ENCODE assay signal across 8 cellular contexts in the genomic region with DNA sequence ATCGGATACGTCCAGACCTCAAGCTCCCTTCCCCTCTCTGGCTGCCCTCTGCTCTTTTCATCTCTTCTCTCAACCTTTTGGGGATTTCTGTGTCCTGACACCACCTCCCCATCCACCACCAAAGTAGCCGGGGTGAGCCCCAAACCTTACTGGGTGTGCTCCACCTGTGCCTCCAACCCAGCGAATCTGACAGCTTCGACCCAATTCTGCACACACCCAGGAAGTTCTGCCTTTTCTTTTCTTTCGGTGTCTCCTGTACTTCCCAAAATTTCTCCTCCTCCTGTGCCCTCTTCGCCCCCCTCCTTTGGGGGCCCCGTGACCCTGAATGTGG. TPM values are rescaled to one million over a fixed set of nuclear protein-coding genes. Genes with fewer than 3 reads are reported as not detected.
A peak's percentile ranks its signal among the peaks of the same experiment; 100 is the strongest.
DNase-seq lines count a peak whose midpoint lies in the region; ATAC-seq and TF ChIP-seq lines count a peak whose summit lies in the region.

No MANE protein-coding gene starts in this region.

- H3K9me2 ChIP-seq in HCT116 (ENCODE audit: insufficient read depth) = no peaks in the 10 kb centered on the region

- intact Hi-C loops in HCT116 (cut with micrococcal nuclease) (loop anchor here (5.0 kb wide), 1 partner anchor 305 kb away; no protein-coding TSS in a partner anchor), posterior cingulate gyrus (cut with DNase I) (loop anchor here (5.0 to 10.0 kb wide), 3 partner anchors 35 to 210 kb away; partner anchors contain the start of genes POLR2A, SENP3 and SLC35G6)
- intact Hi-C loops in activated T-helper 2 cell treated with anti-CD3 and anti-CD28 coated beads, Interferon-gamma antibody, Interleukin-2, Interleukin-4, amounts not matched to agents 10 μg/mL and 5 μg/mL and 100 μg/mL, durations not matched to agents 14 hours and 24 hours and 36 hours (cut with micrococcal nuclease) = loop anchor here (5.0 kb wide), 3 partner anchors 40 to 335 kb away; partner anchors contain the start of genes PLSCR3, TP53 and WRAP53

- no peak for DNase-seq in HCT116 (ENCODE audit: low read depth, low spot score)
- no peak for DNase-seq in activated T-helper 2 cell treated with anti-CD3 and anti-CD28 coated beads, Interferon-gamma antibody, Interleukin-2, Interleukin-4, amounts not matched to agents 10 μg/mL and 5 μg/mL and 100 μg/mL, durations not matched to agents 14 hours and 24 hours and 36 hours (ENCODE audit: low spot score)
- DNase-seq in smooth muscle cell (lab: John Stamatoyannopoulos, UW; ENCODE audit: unreplicated experiment) = no peak
- no peak for DNase-seq in posterior cingulate gyrus
- no peak for DNase-seq in NCI-H1417 treated with DMSO at 0.1 percent for 48 hours (lab: John Stamatoyannopoulos, UW)
- DNase-seq in ecto neural progenitor cell (ENCODE audit: low spot score) = no peak

- H3K79me2 ChIP-seq in HCT116 (ENCODE audit: insufficient read depth, low read length) (peaks cover 32% of the 10 kb centered on the region), smooth muscle cell (ENCODE audit: low read depth) (peaks cover 32% of the 10 kb centered on the region)

- H3K27ac ChIP-seq in HCT116 (ENCODE audit: low read depth, low read length) (peak overlapping the region; percentile 99), smooth muscle cell (ENCODE audit: low read depth) (peak overlapping the region; percentile 100)

- H3K9me3 ChIP-seq in HCT116 (ENCODE audit: control insufficient read depth in 1 of 2, insufficient read depth in 1 of 2, low read depth in 1 of 2, low read length in 2 of 2) (no peaks in the 10 kb centered on the region), iPS-15b (ENCODE audit: control insufficient read depth, insufficient read depth, low read length) (no peaks in the 10 kb centered on the region), smooth muscle cell (replicated peaks; ENCODE audit: low read depth) (no peaks in the 10 kb centered on the region)

- H3K4me3 Mint-ChIP-seq in activated T-helper 2 cell treated with anti-CD3 and anti-CD28 coated beads, Interferon-gamma antibody, Interleukin-2, Interleukin-4, amounts not matched to agents 10 μg/mL and 5 μg/mL and 100 μg/mL, durations not matched to agents 14 hours and 24 hours and 36 hours (ENCODE audit: low read depth) = peak overlapping the region; percentile 90

- BruUV-seq in HCT116 (replicated peaks; lab: Mats Ljungman, UMichigan) = TSS peak; percentile 67

- peak overlapping the region; percentile 80 for H3K4me2 ChIP-seq in HCT116 (ENCODE audit: low read length)
- H3K4me2 ChIP-seq in smooth muscle cell = peak overlapping the region; percentile 97

- H3K36me3 Mint-ChIP-seq in activated T-helper 2 cell treated with anti-CD3 and anti-CD28 coated beads, Interferon-gamma antibody, Interleukin-2, Interleukin-4, amounts not matched to agents 10 μg/mL and 5 μg/mL and 100 μg/mL, durations not matched to agents 14 hours and 24 hours and 36 hours (ENCODE audit: low read depth) = peaks cover 45% of the 10 kb centered on the region

- H3K9ac ChIP-seq in HCT116 (ENCODE audit: low read length) (peak overlapping the region; percentile 88), iPS-15b (ENCODE audit: low read depth, low read length) (no peak overlapping the region), smooth muscle cell (ENCODE audit: low read depth) (peak overlapping the region; percentile 99)

- RAD21 ChIA-PET in HCT116 (lab: Charles Lee; ENCODE audit: low non-redundant PET in 1 of 2, low total read pairs in 2 of 2, uncharacterized antibody in 2 of 2, unreplicated experiment in 2 of 2) = no interaction called here

- peaks cover 35% of the 10 kb centered on the region for H3F3A ChIP-seq in smooth muscle cell (ENCODE audit: low read depth)

- TF ChIP-seq CTCF in HCT116 (IDR thresholded peaks at IDR 0.05 in 2 of 3, conservative IDR thresholded peaks at IDR 0.05 in 1 of 3; ENCODE audit: borderline replicate concordance in 1 of 3, insufficient read depth in 1 of 3, low read depth in 2 of 3, low read length in 2 of 3) (no peak), smooth muscle cell (IDR thresholded peaks at IDR 0.05; ENCODE audit: borderline replicate concordance, insufficient read depth, poor library complexity, severe bottlenecking) (no peak)

- no peak for TF ChIP-seq RAD21 in HCT116 (IDR thresholded peaks at IDR 0.05; ENCODE audit: low read depth)

- peak overlapping the region; percentile 87 for H3K27ac Mint-ChIP-seq in activated T-helper 2 cell treated with anti-CD3 and anti-CD28 coated beads, Interferon-gamma antibody, Interleukin-2, Interleukin-4, amounts not matched to agents 10 μg/mL and 5 μg/mL and 100 μg/mL, durations not matched to agents 14 hours and 24 hours and 36 hours

- H3K9me3 Mint-ChIP-seq in activated T-helper 2 cell treated with anti-CD3 and anti-CD28 coated beads, Interferon-gamma antibody, Interleukin-2, Interleukin-4, amounts not matched to agents 10 μg/mL and 5 μg/mL and 100 μg/mL, durations not matched to agents 14 hours and 24 hours and 36 hours = no peaks in the 10 kb centered on the region

- H3K4me1 Mint-ChIP-seq in activated T-helper 2 cell treated with anti-CD3 and anti-CD28 coated beads, Interferon-gamma antibody, Interleukin-2, Interleukin-4, amounts not matched to agents 10 μg/mL and 5 μg/mL and 100 μg/mL, durations not matched to agents 14 hours and 24 hours and 36 hours (ENCODE audit: low read depth) = peaks cover 28% of the 10 kb centered on the region

- H4K20me1 ChIP-seq in HCT116 (ENCODE audit: insufficient read depth) = 0 out of 2 replicates have a peak, but pooled peaks cover 4% of the 10 kb centered on the region
- peaks cover 23% of the 10 kb centered on the region for H4K20me1 ChIP-seq in smooth muscle cell (ENCODE audit: low read depth)

- H3K27me3 Mint-ChIP-seq in activated T-helper 2 cell treated with anti-CD3 and anti-CD28 coated beads, Interferon-gamma antibody, Interleukin-2, Interleukin-4, amounts not matched to agents 10 μg/mL and 5 μg/mL and 100 μg/mL, durations not matched to agents 14 hours and 24 hours and 36 hours (ENCODE audit: low read depth) = no peaks in the 10 kb centered on the region

- H2AFZ ChIP-seq in HCT116 (ENCODE audit: low read depth, low read length, poor library complexity, severe bottlenecking) = no peak overlapping the region
- no peak overlapping the region for H2AFZ ChIP-seq in smooth muscle cell (ENCODE audit: low read depth)

- H3K4me1 ChIP-seq in HCT116 (ENCODE audit: control insufficient read depth in 1 of 2, insufficient read depth in 2 of 2, low read length in 2 of 2) = peaks cover 29 to 69% of the 10 kb centered on the region in 2 experiments
- H3K4me1 ChIP-seq in iPS-15b (ENCODE audit: control insufficient read depth, insufficient read depth, low read length) = peaks cover 5% of the 10 kb centered on the region
- peaks cover 35% of the 10 kb centered on the region for H3K4me1 ChIP-seq in smooth muscle cell (ENCODE audit: low read depth)

- POLR2A ChIA-PET in HCT116 (lab: Charles Lee) = no interaction called here

- H3K36me3 ChIP-seq in HCT116 (ENCODE audit: control insufficient read depth in 1 of 2, insufficient read depth in 2 of 2, low read length in 2 of 2) (no peaks in the 10 kb centered on the region), iPS-15b (ENCODE audit: control insufficient read depth, insufficient read depth, low read length) (no peaks in the 10 kb centered on the region), smooth muscle cell (ENCODE audit: low read depth) (no peaks in the 10 kb centered on the region)

- no peak for TF ChIP-seq POLR2A in HCT116 (IDR thresholded peaks at IDR 0.05; ENCODE audit: borderline replicate concordance, extremely low read depth, insufficient read depth, insufficient read length)

- no peaks in the 10 kb centered on the region for H3K27me3 ChIP-seq in HCT116 (ENCODE audit: insufficient read depth, low read length)
- peaks cover 2% of the 10 kb centered on the region for H3K27me3 ChIP-seq in iPS-15b (ENCODE audit: control insufficient read depth, insufficient read depth, low read length)
- H3K27me3 ChIP-seq in smooth muscle cell (ENCODE audit: low read depth) = no peaks in the 10 kb centered on the region

- H3K4me3 ChIP-seq in HCT116 (replicated peaks in 1 of 2; ENCODE audit: low read depth in 1 of 2, low read length in 2 of 2) = peak overlapping the region; percentile 79 to 89
- peak overlapping the region; percentile 83 for H3K4me3 ChIP-seq in iPS-15b (ENCODE audit: low read depth, low read length)
- H3K4me3 ChIP-seq in smooth muscle cell = peak overlapping the region; percentile 89

- ATAC-seq in HCT116 (no peak), GM18909 (IDR thresholded peaks at IDR 0.05; ENCODE audit: poor library complexity, unreplicated experiment) (no peak)

- CTCF ChIA-PET in HCT116 (lab: Charles Lee) = no interaction called here

- WGBS in smooth muscle cell (ENCODE audit: low lambda C conversion rate) = 52% methylated on average over 8 of the region's 8 CpGs

RNA-seq across cellular contexts. Expression of gene KCTD11, which starts 0.6 kb away (rescaled TPM):
- total RNA-seq in HCT116 (2021; ENCODE audit: unreplicated experiment) = 5.4 TPM
- polyA plus RNA-seq in HCT116 (2012) = 8.4 and 10.3 TPM in 2 replicates
- total RNA-seq in activated T-helper 2 cell treated with anti-CD3 and anti-CD28 coated beads, Interferon-gamma antibody, Interleukin-2, Interleukin-4, amounts not matched to agents 10 μg/mL and 5 μg/mL and 100 μg/mL, durations not matched to agents 14 hours and 24 hours and 36 hours = 8.0 and 8.5 TPM in 2 replicates
- total RNA-seq in smooth muscle cell = 34.7 and 37.2 TPM in 2 replicates
- polyA plus RNA-seq in smooth muscle cell = 33.8 and 52.3 TPM in 2 replicates

RNA-seq across cellular contexts. Expression of gene TMEM95, which starts 2.4 kb away (rescaled TPM):
- total RNA-seq in HCT116 (2021; ENCODE audit: unreplicated experiment) = not detected
- not detected in 2 replicates for polyA plus RNA-seq in HCT116 (2012)
- 0.25 TPM in 1 of 2 replicates, not detected in the other for total RNA-seq in activated T-helper 2 cell treated with anti-CD3 and anti-CD28 coated beads, Interferon-gamma antibody, Interleukin-2, Interleukin-4, amounts not matched to agents 10 μg/mL and 5 μg/mL and 100 μg/mL, durations not matched to agents 14 hours and 24 hours and 36 hours
- 0.49 TPM in 1 of 2 replicates, not detected in the other for total RNA-seq in smooth muscle cell
- polyA plus RNA-seq in smooth muscle cell = 0.34 TPM in 1 of 2 replicates, not detected in the other

RNA-seq across cellular contexts. Expression of gene ACAP1, which starts 16.2 kb away (rescaled TPM):
- 8.8 TPM for total RNA-seq in HCT116 (2021; ENCODE audit: unreplicated experiment)
- 22.2 and 28.1 TPM in 2 replicates for polyA plus RNA-seq in HCT116 (2012)
- 361 and 382 TPM in 2 replicates for total RNA-seq in activated T-helper 2 cell treated with anti-CD3 and anti-CD28 coated beads, Interferon-gamma antibody, Interleukin-2, Interleukin-4, amounts not matched to agents 10 μg/mL and 5 μg/mL and 100 μg/mL, durations not matched to agents 14 hours and 24 hours and 36 hours
- total RNA-seq in smooth muscle cell = 15.2 TPM in 1 of 2 replicates, not detected in the other
- 31.6 and 48.1 TPM in 2 replicates for polyA plus RNA-seq in smooth muscle cell

RNA-seq across cellular contexts. Expression of gene NEURL4, which starts 23.4 kb away (rescaled TPM):
- total RNA-seq in HCT116 (2021; ENCODE audit: unreplicated experiment) = 56.9 TPM
- 33.9 and 34.0 TPM in 2 replicates for polyA plus RNA-seq in HCT116 (2012)
- total RNA-seq in activated T-helper 2 cell treated with anti-CD3 and anti-CD28 coated beads, Interferon-gamma antibody, Interleukin-2, Interleukin-4, amounts not matched to agents 10 μg/mL and 5 μg/mL and 100 μg/mL, durations not matched to agents 14 hours and 24 hours and 36 hours = 45.7 and 47.7 TPM in 2 replicates
- 8.6 and 23.8 TPM in 2 replicates for total RNA-seq in smooth muscle cell
- polyA plus RNA-seq in smooth muscle cell = 5.1 and 9.2 TPM in 2 replicates

RNA-seq across cellular contexts. Expression of gene TNK1, which starts 28.4 kb away (rescaled TPM):
- 16.8 TPM for total RNA-seq in HCT116 (2021; ENCODE audit: unreplicated experiment)
- polyA plus RNA-seq in HCT116 (2012) = 12.5 and 14.4 TPM in 2 replicates
- total RNA-seq in activated T-helper 2 cell treated with anti-CD3 and anti-CD28 coated beads, Interferon-gamma antibody, Interleukin-2, Interleukin-4, amounts not matched to agents 10 μg/mL and 5 μg/mL and 100 μg/mL, durations not matched to agents 14 hours and 24 hours and 36 hours = 4.0 and 5.2 TPM in 2 replicates
- total RNA-seq in smooth muscle cell = 4.5 and 6.3 TPM in 2 replicates
- 3.6 and 13.5 TPM in 2 replicates for polyA plus RNA-seq in smooth muscle cell

Comparison
In these comparisons a context has a peak if more than half of its experiments do, and no peak if none do; other contexts are left out.
1. RNA of gene ACAP1, which starts 16.2 kb away (total RNA-seq): 361 to 382 TPM in activated T-helper 2 cell treated with anti-CD3 and anti-CD28 coated beads, Interferon-gamma antibody, Interleukin-2, Interleukin-4, amounts not matched to agents 10 μg/mL and 5 μg/mL and 100 μg/mL, durations not matched to agents 14 hours and 24 hours and 36 hours; 15.2 TPM in smooth muscle cell and 8.8 TPM in HCT116 (single experiment); every median in the first group is over 10 times any median in the second.
2. Peak in every context shown above with its lines, with median percentiles within 50 percentile points of each other: H3K4me3 ChIP-seq.